20 cellular contexts compared by ENCODE assay signal in genomic region chr15:83930813-83931212, GRCh38.
DNase-seq lines count a peak whose midpoint lies in the region; ATAC-seq, FAIRE-seq and TF ChIP-seq lines count a peak whose summit lies in the region.
"Had no signal": no experiment of that assay in that cellular context is flagged by ENCODE, and none has a peak within 500 bp of the region (broad histone marks: within the 10 kb centered on the region; RNA-seq: fewer than 3 reads in every experiment).

No MANE protein-coding gene starts in this region.

- DNase-seq in GM12891 (ENCODE audit: insufficient read length, low spot score) (no peak), ascending aorta (ENCODE audit: low spot score in 2 of 2) (no peak), glutamatergic neuron (no peak), NCI-H82 (lab: John Stamatoyannopoulos, UW) (no peak)
- DNase-seq in central memory CD4-positive, alpha-beta T cell: no peak
- DNase-seq: activated CD4-positive, alpha-beta memory T cell treated with anti-CD3 and anti-CD28 coated beads, Interleukin-2, amount 10 ng/mL, durations not matched to agents 7 days and 5 days; activated naive CD8-positive, alpha-beta T cell treated with anti-CD3 and anti-CD28 coated beads, Interleukin-2, amount 50 U/mL, for 24 hours; activated T-cell treated with anti-CD3 and anti-CD28 coated beads, Interleukin-2, amount 50 U/mL, for 72 hours; Calu3; immature natural killer cell; midbrain; NCI-H1092 treated with DMSO at 0.1 percent for 48 hours; ovary; stimulated activated CD4-positive, alpha-beta T cell treated with anti-CD3 and anti-CD28 coated beads, Interleukin-12 subunit alpha, Interleukin-12 subunit beta, amount 100 ng/mL, for 4 hours; stimulated activated naive CD4-positive, alpha-beta T cell treated with Interleukin-2 at 50 U/mL for 16 hours had no signal

- H3K27ac Mint-ChIP-seq in glutamatergic neuron (ENCODE audit: unreplicated experiment): no peak overlapping the region
- H3K27ac Mint-ChIP-seq: activated CD4-positive, alpha-beta memory T cell treated with anti-CD3 and anti-CD28 coated beads, Interleukin-2, amount 10 ng/mL, durations not matched to agents 7 days and 5 days; activated naive CD8-positive, alpha-beta T cell treated with anti-CD3 and anti-CD28 coated beads, Interleukin-2, amount 50 U/mL, for 24 hours; activated T-cell treated with anti-CD3 and anti-CD28 coated beads, Interleukin-2, amount 50 U/mL, for 72 hours; immature natural killer cell had no signal

- H3K9me3 ChIP-seq in ascending aorta (no peaks in the 10 kb centered on the region), stomach smooth muscle (ENCODE audit: control insufficient read depth in 2 of 2, low read length in 2 of 2) (no peaks in the 10 kb centered on the region)
- H3K9me3 ChIP-seq: ovary had no signal

- H3K9ac ChIP-seq in stomach smooth muscle (ENCODE audit: low read length in 2 of 2): no peak overlapping the region

- H3K4me3 Mint-ChIP-seq in glutamatergic neuron (ENCODE audit: unreplicated experiment): no peak overlapping the region
- H3K4me3 Mint-ChIP-seq: activated CD4-positive, alpha-beta memory T cell treated with anti-CD3 and anti-CD28 coated beads, Interleukin-2, amount 10 ng/mL, durations not matched to agents 7 days and 5 days; activated naive CD8-positive, alpha-beta T cell treated with anti-CD3 and anti-CD28 coated beads, Interleukin-2, amount 50 U/mL, for 24 hours; activated T-cell treated with anti-CD3 and anti-CD28 coated beads, Interleukin-2, amount 50 U/mL, for 72 hours; immature natural killer cell had no signal

- FAIRE-seq in GM12891 (lab: Jason Lieb, UNC): peak; percentile 43
- FAIRE-seq in islet of Langerhans (lab: Jason Lieb, UNC): peak; percentile 95
- FAIRE-seq: K562 had no signal

- intact Hi-C loops in ascending aorta (cut with DNase I): no loop called here

- H3K9me3 Mint-ChIP-seq in glutamatergic neuron (ENCODE audit: unreplicated experiment): no peaks in the 10 kb centered on the region

- H3K27me3 ChIP-seq in ascending aorta: no peaks in the 10 kb centered on the region
- H3K27me3 ChIP-seq in stomach smooth muscle (ENCODE audit: control insufficient read depth in 1 of 2, insufficient read depth in 2 of 2, low read length in 2 of 2): no peaks in the 10 kb centered on the region
- H3K27me3 ChIP-seq: ovary had no signal

- no peaks in the 10 kb centered on the region for H3K4me1 Mint-ChIP-seq in glutamatergic neuron (ENCODE audit: low read depth, unreplicated experiment)
- H3K4me1 Mint-ChIP-seq: immature natural killer cell had no signal

- no peak for TF ChIP-seq CTCF in ascending aorta (IDR thresholded peaks at IDR 0.05)
- TF ChIP-seq CTCF in glutamatergic neuron (IDR thresholded peaks at IDR 0.05; ENCODE audit: partially characterized antibody, unreplicated experiment): no peak

- ATAC-seq in HG03354 (IDR thresholded peaks at IDR 0.05; ENCODE audit: poor library complexity, severe bottlenecking, unreplicated experiment): no peak
- ATAC-seq: activated naive CD8-positive, alpha-beta T cell treated with anti-CD3 and anti-CD28 coated beads, Interleukin-2, amount 50 U/mL, for 24 hours; activated T-cell treated with anti-CD3 and anti-CD28 coated beads, Interleukin-2, amount 50 U/mL, for 72 hours; K562; SK-N-SH treated with all-trans-retinoic acid at 6 μM for 48 hours had no signal

- H3K36me3 Mint-ChIP-seq in glutamatergic neuron (ENCODE audit: unreplicated experiment): peaks cover 6% of the 10 kb centered on the region
- H3K36me3 Mint-ChIP-seq: immature natural killer cell had no signal

- H3K4me3 ChIP-seq in ascending aorta: no peak overlapping the region
- peak overlapping the region; percentile 8 for H3K4me3 ChIP-seq in stomach smooth muscle (ENCODE audit: low read length in 2 of 2)
- H3K4me3 ChIP-seq: K562, ovary had no signal

- H3K27me3 Mint-ChIP-seq in glutamatergic neuron (ENCODE audit: unreplicated experiment): no peaks in the 10 kb centered on the region

- H3K27ac ChIP-seq in ascending aorta (peak overlapping the region; percentile 31 to 66), stomach smooth muscle (ENCODE audit: low read length) (peak overlapping the region; percentile 56)

- H3K36me3 ChIP-seq in ascending aorta: no peaks in the 10 kb centered on the region
- no peaks in the 10 kb centered on the region for H3K36me3 ChIP-seq in stomach smooth muscle (ENCODE audit: control insufficient read depth in 2 of 2, insufficient read depth in 2 of 2, low read length in 2 of 2)
- H3K36me3 ChIP-seq: ovary had no signal

- H3K4me1 ChIP-seq in ascending aorta (peaks cover 0 to 22% of the 10 kb centered on the region in 2 donors), stomach smooth muscle (ENCODE audit: control insufficient read depth, insufficient read depth, low read length) (peaks cover 5% of the 10 kb centered on the region)

- TF ChIP-seq POLR2A in GM12891 (IDR thresholded peaks at IDR 0.05; ENCODE audit: low read depth, low read length): no peak

TF ChIP-seq in GM12891, 5 proteins besides CTCF, POLR2A, EP300 and RAD21:
- no peak for TF ChIP-seq POU2F2 (IDR thresholded peaks at IDR 0.05; ENCODE audit: low read depth, low read length)
- TF ChIP-seq SPI1 (IDR thresholded peaks at IDR 0.05; ENCODE audit: low read depth, low read length): no peak
- TF ChIP-seq PAX5 (IDR thresholded peaks at IDR 0.05; ENCODE audit: insufficient read depth, low read length, severe bottlenecking): no peak
- no peak for TF ChIP-seq POLR2AphosphoS5 (IDR thresholded peaks at IDR 0.05; ENCODE audit: low read depth, low read length)
TF ChIP-seq in GM12891: peak in this region for 0.

Comparison
In these comparisons a context has a peak if more than half of its experiments do, and no peak if none do; other contexts are left out.
1. H3K4me3 ChIP-seq: peak in stomach smooth muscle (2 of 2); none in ascending aorta (0 of 2).